8 cellular contexts compared by ENCODE assay signal in the genomic region with DNA sequence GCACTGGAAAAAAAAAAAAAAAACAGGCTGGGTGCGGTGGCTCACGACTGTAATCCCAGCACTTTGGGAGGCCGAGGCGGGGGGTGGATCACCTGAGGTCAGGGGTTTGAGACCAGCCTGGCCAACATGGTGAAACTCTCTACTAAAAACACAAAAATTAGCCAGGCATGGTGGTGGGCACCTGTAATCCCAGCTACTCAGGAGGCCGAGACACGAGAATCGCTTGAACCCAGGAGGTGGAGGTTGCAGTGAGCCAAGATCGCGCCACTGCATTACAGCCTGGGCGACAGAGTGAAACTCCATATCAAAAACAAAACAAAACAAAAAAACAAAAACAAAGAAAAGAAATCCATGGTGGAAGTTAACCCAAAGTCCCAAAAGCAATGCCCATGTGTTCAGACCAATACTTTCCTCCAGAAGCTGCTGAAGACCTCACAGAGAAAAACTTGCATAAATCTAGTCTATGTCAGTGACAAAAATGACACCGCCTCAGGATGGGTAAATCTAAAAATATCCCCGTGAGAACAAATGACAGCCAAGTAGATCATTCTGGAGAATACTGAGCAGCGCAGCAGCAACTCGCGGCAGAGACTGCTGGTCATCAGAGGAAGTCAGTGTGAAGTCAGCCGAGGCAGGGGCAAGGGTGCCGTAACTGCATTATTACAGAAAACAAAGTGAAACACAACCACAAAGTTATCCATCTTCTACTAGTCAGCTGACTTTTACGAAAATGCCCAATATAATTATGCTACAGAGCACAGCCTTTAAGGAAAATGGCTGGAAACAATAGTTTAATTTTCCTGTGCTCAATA.
DNase-seq lines count a peak whose midpoint lies in the region; ATAC-seq and TF ChIP-seq lines count a peak whose summit lies in the region.

No MANE protein-coding gene starts in this region.

- H3K4me3 ChIP-seq in NB4 (ENCODE audit: low read depth, low read length) = peak overlapping the region; percentile 52

- TF ChIP-seq CTCF in NB4 (IDR thresholded peaks at IDR 0.05; ENCODE audit: low read depth, low read length) = no peak

- peak; percentile 33 for DNase-seq in GM03348 (ENCODE audit: low spot score)
- peak; percentile 77 for DNase-seq in NB4 (ENCODE audit: low read depth)
- DNase-seq in activated gamma-delta T cell treated with anti-CD3 and anti-CD28 coated beads, Interleukin-2, amount 50 U/mL, for 16 hours (ENCODE audit: low read depth) = peak; percentile 45
- DNase-seq in hepatic stellate cell (ENCODE audit: low spot score) = peak; percentile 38
- DNase-seq in stimulated activated CD8-positive, alpha-beta memory T cell treated with anti-CD3 and anti-CD28 coated beads, Interleukin-2, amount 100 ng/mL, for 48 hours (ENCODE audit: low read depth in 2 of 2) = peak; percentile 31 to 57
- DNase-seq in RPMI8226 = no peak
- no peak for DNase-seq in NCI-H1436 treated with DMSO at 0.1 percent for 48 hours (lab: John Stamatoyannopoulos, UW)

- peak; percentile 85 for ATAC-seq in GM21619 (IDR thresholded peaks at IDR 0.05; ENCODE audit: unreplicated experiment)

- no peak for TF ChIP-seq POLR2A in NB4 (IDR thresholded peaks at IDR 0.05; ENCODE audit: extremely low read depth, insufficient read length)

Comparison
In these comparisons a context has a peak if more than half of its experiments do, and no peak if none do; other contexts are left out.
1. DNase-seq: peak in GM03348 (single experiment), NB4 (single experiment), activated gamma-delta T cell treated with anti-CD3 and anti-CD28 coated beads, Interleukin-2, amount 50 U/mL, for 16 hours (single experiment), hepatic stellate cell (single experiment) and stimulated activated CD8-positive, alpha-beta memory T cell treated with anti-CD3 and anti-CD28 coated beads, Interleukin-2, amount 100 ng/mL, for 48 hours (2 of 2); none in RPMI8226 (single experiment) and NCI-H1436 treated with DMSO at 0.1 percent for 48 hours (single experiment).